Comparison of ENCODE assay signal across 15 cellular contexts in the genomic region with DNA sequence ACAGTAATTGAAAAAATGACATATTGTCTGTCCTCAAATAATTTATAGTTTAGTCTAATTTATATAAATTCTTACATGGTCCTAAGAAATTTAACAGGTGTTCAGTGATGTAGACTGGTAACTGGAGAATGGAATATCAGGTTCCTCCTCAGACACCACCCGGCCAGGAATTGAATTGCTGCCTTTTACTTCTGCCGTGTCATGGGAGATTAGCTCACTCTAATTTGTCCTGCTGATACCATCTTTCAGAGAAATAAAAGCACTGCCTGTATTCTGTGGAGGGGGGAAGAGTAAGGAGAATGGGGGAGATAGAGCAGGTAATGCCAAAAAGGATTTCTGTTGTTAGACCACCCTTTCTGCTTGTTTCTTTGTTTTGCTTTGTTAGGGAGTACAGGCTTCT.
A peak's percentile ranks its signal among the peaks of the same experiment; 100 is the strongest.
DNase-seq lines count a peak whose midpoint lies in the region; ATAC-seq and TF ChIP-seq lines count a peak whose summit lies in the region.
"Had no signal": no experiment of that assay in that cellular context is flagged by ENCODE, and none has a peak within 500 bp of the region (broad histone marks: within the 10 kb centered on the region; RNA-seq: fewer than 3 reads in every experiment).

No MANE protein-coding gene starts in this region.

- H3K27me3 ChIP-seq in H7 (ENCODE audit: control insufficient read depth, insufficient read depth, low read length) (no peaks in the 10 kb centered on the region), neural progenitor cell (no peaks in the 10 kb centered on the region)
- H3K27me3 ChIP-seq: BE2C had no signal

- H3K9ac ChIP-seq in neural progenitor cell, result no peak overlapping the region

- H3K36me3 Mint-ChIP-seq in glutamatergic neuron (ENCODE audit: unreplicated experiment), result no peaks in the 10 kb centered on the region
- no peaks in the 10 kb centered on the region for H3K36me3 Mint-ChIP-seq in neural progenitor cell
- H3K36me3 Mint-ChIP-seq in HFFc6 (ENCODE audit: low read depth), result no peaks in the 10 kb centered on the region
- H3K36me3 Mint-ChIP-seq in naive thymus-derived CD8-positive, alpha-beta T cell, result no peaks in the 10 kb centered on the region

- no peak overlapping the region for H3K4me2 ChIP-seq in neural progenitor cell

- no peaks in the 10 kb centered on the region for H4K20me1 ChIP-seq in neural progenitor cell (ENCODE audit: low read depth)

- no peaks in the 10 kb centered on the region for H3F3A ChIP-seq in neural progenitor cell (ENCODE audit: low read depth)

- H3K4me3 ChIP-seq in H7 (ENCODE audit: insufficient read depth, low read depth, low read length) (no peak overlapping the region), neural progenitor cell (no peak overlapping the region)

- H3K36me3 ChIP-seq in H7 (replicated peaks; ENCODE audit: control insufficient read depth, insufficient read depth, low read length) (no peaks in the 10 kb centered on the region), neural progenitor cell (no peaks in the 10 kb centered on the region)
- H3K36me3 ChIP-seq: BE2C had no signal

- no peak overlapping the region for H2AFZ ChIP-seq in neural progenitor cell (replicated peaks)

- H3K4me3 Mint-ChIP-seq in glutamatergic neuron (ENCODE audit: unreplicated experiment) (no peak overlapping the region), neural progenitor cell (no peak overlapping the region), HFFc6 (no peak overlapping the region)
- H3K4me3 Mint-ChIP-seq in naive thymus-derived CD8-positive, alpha-beta T cell, result no peak overlapping the region
- H3K4me3 Mint-ChIP-seq: CD4-positive, alpha-beta T cell had no signal

- ATAC-seq in naive thymus-derived CD8-positive, alpha-beta T cell, result no peak

- H3K4me1 ChIP-seq in neural progenitor cell, result peaks cover 12% of the 10 kb centered on the region
- H3K4me1 ChIP-seq: BE2C had no signal

- H3K27me3 Mint-ChIP-seq in glutamatergic neuron (ENCODE audit: unreplicated experiment) (no peaks in the 10 kb centered on the region), neural progenitor cell (ENCODE audit: insufficient read depth, low read depth) (peaks cover 2% of the 10 kb centered on the region), HFFc6 (ENCODE audit: insufficient read depth) (no peaks in the 10 kb centered on the region)
- H3K27me3 Mint-ChIP-seq in naive thymus-derived CD8-positive, alpha-beta T cell, result no peaks in the 10 kb centered on the region
- H3K27me3 Mint-ChIP-seq: CD4-positive, alpha-beta T cell had no signal

- H3K79me2 ChIP-seq in neural progenitor cell (ENCODE audit: low read depth), result no peaks in the 10 kb centered on the region

- POLR2A ChIA-PET in naive thymus-derived CD8-positive, alpha-beta T cell (lab: Charles Lee), result no interaction called here

- H3K27ac ChIP-seq in neural progenitor cell, result no peak overlapping the region

- in situ Hi-C loops in GM13977 (cut with MboI; ENCODE audit: low pct_unique_long_range_greater_than_20kb, low sequenced_read_pairs, unreplicated experiment), result no loop called here

- no peaks in the 10 kb centered on the region for H3K9me3 ChIP-seq in neural progenitor cell (ENCODE audit: low read depth)
- H3K9me3 ChIP-seq: BE2C had no signal

- H3K9me3 Mint-ChIP-seq in glutamatergic neuron (ENCODE audit: unreplicated experiment) (no peaks in the 10 kb centered on the region), neural progenitor cell (no peaks in the 10 kb centered on the region), HFFc6 (peaks cover 10% of the 10 kb centered on the region)
- H3K9me3 Mint-ChIP-seq in naive thymus-derived CD8-positive, alpha-beta T cell, result peaks cover 0 to 11% (median 0%) of the 10 kb centered on the region in 9 donors
- H3K9me3 Mint-ChIP-seq: CD4-positive, alpha-beta T cell had no signal

- no peak for TF ChIP-seq CTCF in glutamatergic neuron (IDR thresholded peaks at IDR 0.05; ENCODE audit: partially characterized antibody, unreplicated experiment)
- TF ChIP-seq CTCF in neural progenitor cell (IDR thresholded peaks at IDR 0.05), result no peak
- TF ChIP-seq CTCF in HFFc6 (IDR thresholded peaks at IDR 0.05), result no peak
- TF ChIP-seq CTCF in GM13977 (IDR thresholded peaks at IDR 0.05; ENCODE audit: extremely low read depth, insufficient read depth, missing control alignments), result no peak

- DNase-seq in H7 (peak; percentile 4), NCI-H524 treated with DMSO at 0.1 percent for 48 hours (lab: John Stamatoyannopoulos, UW) (peak; percentile 76), glutamatergic neuron (no peak), neural progenitor cell (ENCODE audit: low spot score) (peak; percentile 36), HFFc6 (no peak), GM13977 (ENCODE audit: low spot score) (no peak)
- DNase-seq in naive thymus-derived CD8-positive, alpha-beta T cell, result no peak
- DNase-seq: BE2C; CD4-positive, alpha-beta T cell; KBM-7; NCI-H1436 treated with DMSO at 0.1 percent for 48 hours; NCI-H2029 treated with DMSO at 0.1 percent for 48 hours; NCI-H226; NCI-H69; SHP77 treated with DMSO at 0.1 percent for 48 hours had no signal

- H3K27ac Mint-ChIP-seq in glutamatergic neuron (ENCODE audit: unreplicated experiment), result peak overlapping the region; percentile 24
- H3K27ac Mint-ChIP-seq in neural progenitor cell, result no peak overlapping the region
- H3K27ac Mint-ChIP-seq in HFFc6, result no peak overlapping the region
- no peak overlapping the region for H3K27ac Mint-ChIP-seq in naive thymus-derived CD8-positive, alpha-beta T cell
- H3K27ac Mint-ChIP-seq: CD4-positive, alpha-beta T cell had no signal

- H3K4me1 Mint-ChIP-seq in glutamatergic neuron (ENCODE audit: low read depth, unreplicated experiment) (peaks cover 6% of the 10 kb centered on the region), neural progenitor cell (peaks cover 6% of the 10 kb centered on the region), HFFc6 (ENCODE audit: low read depth) (no peaks in the 10 kb centered on the region)
- no peaks in the 10 kb centered on the region for H3K4me1 Mint-ChIP-seq in naive thymus-derived CD8-positive, alpha-beta T cell

Comparison
In these comparisons a context has a peak if more than half of its experiments do, and no peak if none do; other contexts are left out.
1. DNase-seq: peak in H7 (single experiment), NCI-H524 treated with DMSO at 0.1 percent for 48 hours (single experiment) and neural progenitor cell (single experiment); none in glutamatergic neuron (single experiment), HFFc6 (single experiment), naive thymus-derived CD8-positive, alpha-beta T cell (0 of 10) and GM13977 (single experiment).